29 cellular contexts compared by ENCODE assay signal in the genomic region with DNA sequence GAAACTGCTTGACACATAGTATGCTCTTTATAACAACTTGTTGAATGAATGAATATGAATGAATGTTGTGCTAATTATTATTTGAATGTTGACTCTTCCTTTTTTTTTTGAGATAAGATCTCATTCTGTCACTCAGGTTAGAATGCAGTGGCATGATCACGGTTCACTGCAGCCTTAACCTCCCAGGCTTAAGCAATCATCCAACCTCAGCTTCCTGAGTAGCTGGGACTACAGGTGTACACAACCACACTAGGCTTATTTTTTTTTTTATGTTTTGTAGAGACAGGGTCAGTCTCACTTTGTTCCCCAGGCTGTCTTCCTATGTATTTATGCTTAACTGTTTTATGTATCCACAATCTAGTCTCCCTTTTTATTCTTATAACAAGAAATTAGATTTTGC.
"Had no signal": no experiment of that assay in that cellular context is flagged by ENCODE, and none has a peak within 500 bp of the region (broad histone marks: within the 10 kb centered on the region; RNA-seq: fewer than 3 reads in every experiment).

No MANE protein-coding gene starts in this region.

- DNase-seq: activated CD4-positive, alpha-beta memory T cell treated with anti-CD3 and anti-CD28 coated beads, Interleukin-2, amount 10 ng/mL, durations not matched to agents 7 days and 5 days; activated CD4-positive, alpha-beta T cell treated with anti-CD3 and anti-CD28 coated beads, Interleukin-2, amount 10 ng/mL, durations not matched to agents 24 days and 14 days; activated CD4-positive, CD25-positive, alpha-beta regulatory T cell treated with anti-CD3 and anti-CD28 coated beads, Interleukin-2, amount 50 U/mL, for 72 hours; activated CD8-positive, alpha-beta memory T cell treated with anti-CD3 and anti-CD28 coated beads, Interleukin-2, amount 50 U/mL, for 48 hours; activated gamma-delta T cell; activated naive CD4-positive, alpha-beta T cell treated with anti-CD3 and anti-CD28 coated beads, Interleukin-2, amount 10 ng/mL, durations not matched to agents 7 days and 5 days; activated naive CD8-positive, alpha-beta T cell treated with anti-CD3 and anti-CD28 coated beads, Interleukin-2, amount 10 ng/mL, durations not matched to agents 7 days and 5 days; activated T-cell treated with anti-CD3 and anti-CD28 coated beads, Interleukin-2, amount 50 U/mL, for 24 hours; brain microvascular endothelial cell; cortex of kidney; islet precursor cell; left colon; midbrain; naive thymus-derived CD4-positive, alpha-beta T cell; ovary; retina; stimulated activated CD4-positive, alpha-beta T cell treated with anti-CD3 and anti-CD28 coated beads, Interleukin-12 subunit alpha, Interleukin-12 subunit beta, amount 100 ng/mL, for 4 hours; stimulated activated CD4-positive, alpha-beta T cell treated with anti-CD3 and anti-CD28 coated beads, Interleukin-4, amount 100 ng/mL, for 1 hour; substantia nigra; T1000; thyroid gland; upper lobe of left lung had no signal

- H3K4me1 Mint-ChIP-seq: activated CD4-positive, alpha-beta memory T cell treated with anti-CD3 and anti-CD28 coated beads, Interleukin-2, amount 10 ng/mL, durations not matched to agents 7 days and 5 days; activated CD4-positive, alpha-beta T cell treated with anti-CD3 and anti-CD28 coated beads, Interleukin-2, amount 10 ng/mL, durations not matched to agents 24 days and 14 days; activated naive CD4-positive, alpha-beta T cell treated with anti-CD3 and anti-CD28 coated beads, Interleukin-2, amount 10 ng/mL, durations not matched to agents 7 days and 5 days; activated naive CD8-positive, alpha-beta T cell treated with anti-CD3 and anti-CD28 coated beads, Interleukin-2, amount 10 ng/mL, durations not matched to agents 7 days and 5 days; naive thymus-derived CD4-positive, alpha-beta T cell had no signal

- H3K4me3 ChIP-seq: gastroesophageal sphincter, hepatocyte, ovary, skin epidermis, thyroid gland, upper lobe of left lung, vagina had no signal

- H2AFZ ChIP-seq: hepatocyte had no signal

- H3K4me1 ChIP-seq: gastroesophageal sphincter, thyroid gland, upper lobe of left lung, vagina had no signal

- H3K36me3 Mint-ChIP-seq: activated naive CD4-positive, alpha-beta T cell treated with anti-CD3 and anti-CD28 coated beads, Interleukin-2, amount 10 ng/mL, durations not matched to agents 7 days and 5 days; activated naive CD8-positive, alpha-beta T cell treated with anti-CD3 and anti-CD28 coated beads, Interleukin-2, amount 10 ng/mL, durations not matched to agents 7 days and 5 days; naive thymus-derived CD4-positive, alpha-beta T cell had no signal

- H3K4me3 Mint-ChIP-seq: activated CD4-positive, alpha-beta memory T cell treated with anti-CD3 and anti-CD28 coated beads, Interleukin-2, amount 10 ng/mL, durations not matched to agents 7 days and 5 days; activated CD4-positive, alpha-beta T cell treated with anti-CD3 and anti-CD28 coated beads, Interleukin-2, amount 10 ng/mL, durations not matched to agents 24 days and 14 days; activated naive CD4-positive, alpha-beta T cell treated with anti-CD3 and anti-CD28 coated beads, Interleukin-2, amount 10 ng/mL, durations not matched to agents 7 days and 5 days; activated naive CD8-positive, alpha-beta T cell treated with anti-CD3 and anti-CD28 coated beads, Interleukin-2, amount 10 ng/mL, durations not matched to agents 7 days and 5 days; activated T-cell treated with anti-CD3 and anti-CD28 coated beads, Interleukin-2, amount 50 U/mL, for 24 hours; naive thymus-derived CD4-positive, alpha-beta T cell; stimulated activated naive CD8-positive, alpha-beta T cell treated with anti-CD3 and anti-CD28 coated beads, Interleukin-15, Interleukin-2, amounts not matched to agents 100 ng/mL and 50 ng/mL, for 24 hours had no signal

- ATAC-seq: gastroesophageal sphincter; left colon; naive thymus-derived CD4-positive, alpha-beta T cell; sciatic nerve had no signal

- H3K4me2 ChIP-seq: hepatocyte had no signal

- H3K27ac ChIP-seq: brain microvascular endothelial cell, gastroesophageal sphincter, hepatocyte, ovary, skin epidermis, thyroid gland, upper lobe of left lung, vagina had no signal

- H3K9me3 Mint-ChIP-seq: activated CD4-positive, alpha-beta memory T cell treated with anti-CD3 and anti-CD28 coated beads, Interleukin-2, amount 10 ng/mL, durations not matched to agents 7 days and 5 days; activated CD4-positive, alpha-beta T cell treated with anti-CD3 and anti-CD28 coated beads, Interleukin-2, amount 10 ng/mL, durations not matched to agents 24 days and 14 days; activated naive CD4-positive, alpha-beta T cell treated with anti-CD3 and anti-CD28 coated beads, Interleukin-2, amount 10 ng/mL, durations not matched to agents 7 days and 5 days; activated naive CD8-positive, alpha-beta T cell treated with anti-CD3 and anti-CD28 coated beads, Interleukin-2, amount 10 ng/mL, durations not matched to agents 7 days and 5 days; activated T-cell treated with anti-CD3 and anti-CD28 coated beads, Interleukin-2, amount 50 U/mL, for 24 hours; naive thymus-derived CD4-positive, alpha-beta T cell; stimulated activated naive CD8-positive, alpha-beta T cell treated with anti-CD3 and anti-CD28 coated beads, Interleukin-15, Interleukin-2, amounts not matched to agents 100 ng/mL and 50 ng/mL, for 24 hours had no signal

- H3K79me2 ChIP-seq: hepatocyte had no signal

- H3K27me3 Mint-ChIP-seq: activated CD4-positive, alpha-beta memory T cell treated with anti-CD3 and anti-CD28 coated beads, Interleukin-2, amount 10 ng/mL, durations not matched to agents 7 days and 5 days; activated CD4-positive, alpha-beta T cell treated with anti-CD3 and anti-CD28 coated beads, Interleukin-2, amount 10 ng/mL, durations not matched to agents 24 days and 14 days; activated naive CD4-positive, alpha-beta T cell treated with anti-CD3 and anti-CD28 coated beads, Interleukin-2, amount 10 ng/mL, durations not matched to agents 7 days and 5 days; activated naive CD8-positive, alpha-beta T cell treated with anti-CD3 and anti-CD28 coated beads, Interleukin-2, amount 10 ng/mL, durations not matched to agents 7 days and 5 days; activated T-cell treated with anti-CD3 and anti-CD28 coated beads, Interleukin-2, amount 50 U/mL, for 24 hours; progenitor cell of endocrine pancreas had no signal

- H3K9me3 ChIP-seq: ovary, thyroid gland, upper lobe of left lung, vagina had no signal

- H3K27ac Mint-ChIP-seq: activated CD4-positive, alpha-beta memory T cell treated with anti-CD3 and anti-CD28 coated beads, Interleukin-2, amount 10 ng/mL, durations not matched to agents 7 days and 5 days; activated CD4-positive, alpha-beta T cell treated with anti-CD3 and anti-CD28 coated beads, Interleukin-2, amount 10 ng/mL, durations not matched to agents 24 days and 14 days; activated naive CD4-positive, alpha-beta T cell treated with anti-CD3 and anti-CD28 coated beads, Interleukin-2, amount 10 ng/mL, durations not matched to agents 7 days and 5 days; activated naive CD8-positive, alpha-beta T cell treated with anti-CD3 and anti-CD28 coated beads, Interleukin-2, amount 10 ng/mL, durations not matched to agents 7 days and 5 days; activated T-cell treated with anti-CD3 and anti-CD28 coated beads, Interleukin-2, amount 50 U/mL, for 24 hours; naive thymus-derived CD4-positive, alpha-beta T cell; progenitor cell of endocrine pancreas; stimulated activated naive CD8-positive, alpha-beta T cell treated with anti-CD3 and anti-CD28 coated beads, Interleukin-15, Interleukin-2, amounts not matched to agents 100 ng/mL and 50 ng/mL, for 24 hours had no signal

- H3K36me3 ChIP-seq: brain microvascular endothelial cell, gastroesophageal sphincter, ovary, thyroid gland, upper lobe of left lung, vagina had no signal

- H3K27me3 ChIP-seq: brain microvascular endothelial cell, gastroesophageal sphincter, hepatocyte, ovary, thyroid gland, upper lobe of left lung, vagina had no signal
